ENCODE assay signal across 9 cellular contexts in genomic region chr11:114440971-114441810, GRCh38. TPM values are rescaled to one million over a fixed set of nuclear protein-coding genes. Genes with fewer than 3 reads are reported as not detected.
A peak's percentile ranks its signal among the peaks of the same experiment; 100 is the strongest.
DNase-seq lines count a peak whose midpoint lies in the region; ATAC-seq, FAIRE-seq and TF ChIP-seq lines count a peak whose summit lies in the region.
"Had no signal": no experiment of that assay in that cellular context is flagged by ENCODE, and none has a peak within 500 bp of the region (broad histone marks: within the 10 kb centered on the region; RNA-seq: fewer than 3 reads in every experiment).

No MANE protein-coding gene starts in this region.

- H2AFZ ChIP-seq in HepG2 (ENCODE audit: low read length), result no peak overlapping the region

- TF ChIP-seq CTCF in HepG2 (CRISPR knock-in tag; IDR thresholded peaks at IDR 0.05), result no peak
- TF ChIP-seq CTCF in right lobe of liver (IDR thresholded peaks at IDR 0.05), result no peak
- no peak for TF ChIP-seq CTCF in gastroesophageal sphincter (IDR thresholded peaks at IDR 0.05)
- TF ChIP-seq CTCF in uterus (IDR thresholded peaks at IDR 0.05), result no peak

- 0 out of 2 replicates have a peak, but pooled peaks cover 7% of the 10 kb centered on the region for H4K20me1 ChIP-seq in HepG2 (ENCODE audit: insufficient read depth, low read length)

- POLR2A ChIA-PET in HepG2 (lab: Yijun Ruan, JAX), result no interaction called here

- peaks cover 33% of the 10 kb centered on the region for H3K4me1 ChIP-seq in HepG2 (ENCODE audit: insufficient read depth, low read length)
- peaks cover 0 to 8% (median 2%) of the 10 kb centered on the region in 4 donors for H3K4me1 ChIP-seq in right lobe of liver
- peaks cover 7 to 28% (median 8%) of the 10 kb centered on the region in 3 donors for H3K4me1 ChIP-seq in gastroesophageal sphincter
- H3K4me1 ChIP-seq in uterus, result peaks cover 0 to 4% of the 10 kb centered on the region in 2 donors

- in situ Hi-C loops in HepG2 (cut with HindIII; ENCODE audit: extremely low pct_ligation_motif_present, low pct_unique_long_range_greater_than_20kb), result no loop called here

- no peaks in the 10 kb centered on the region for H3K9me3 ChIP-seq in HepG2 (ENCODE audit: low read length)
- H3K9me3 ChIP-seq in right lobe of liver, result no peaks in the 10 kb centered on the region
- no peaks in the 10 kb centered on the region for H3K9me3 ChIP-seq in gastroesophageal sphincter
- no peaks in the 10 kb centered on the region for H3K9me3 ChIP-seq in uterus

- TF ChIP-seq POLR2A in HepG2 (IDR thresholded peaks at IDR 0.05; ENCODE audit: insufficient read depth in 1 of 2, low read depth in 2 of 2, low read length in 2 of 2) (no peak), right lobe of liver (IDR thresholded peaks at IDR 0.05) (no peak), gastroesophageal sphincter (IDR thresholded peaks at IDR 0.05) (no peak), uterus (IDR thresholded peaks at IDR 0.05) (no peak)

- ATAC-seq in HepG2, result no peak
- no peak for ATAC-seq in right lobe of liver
- ATAC-seq in gastroesophageal sphincter, result no peak
- ATAC-seq: activated CD4-positive, alpha-beta T cell treated with anti-CD3 and anti-CD28 coated beads for 36 hours had no signal

- peaks cover 47% of the 10 kb centered on the region for H3K79me2 ChIP-seq in HepG2 (ENCODE audit: insufficient read depth, low read length)

- H3K36me3 ChIP-seq in HepG2 (replicated peaks in 1 of 2; ENCODE audit: control insufficient read depth in 1 of 2, insufficient read depth in 2 of 2, low read length in 2 of 2) (peaks cover 6% of the 10 kb centered on the region in 2 experiments; a peak in 3 of 5 replicates), right lobe of liver (peaks cover 0 to 9% (median 0%) of the 10 kb centered on the region in 4 donors), gastroesophageal sphincter (peaks cover 0 to 25% of the 10 kb centered on the region in 2 donors), uterus (no peaks in the 10 kb centered on the region)

- H3K27ac ChIP-seq in HepG2 (ENCODE audit: extremely low read length, insufficient read depth, low read length), result no peak overlapping the region
- no peak overlapping the region for H3K27ac ChIP-seq in right lobe of liver
- H3K27ac ChIP-seq in gastroesophageal sphincter, result peak overlapping the region in 3 of 4 donors; percentile 89 to 93 (median 90)
- H3K27ac ChIP-seq in uterus, result peak overlapping the region; percentile 83 to 88
- H3K27ac ChIP-seq in substantia nigra (ENCODE audit: low read depth, low read length, poor library complexity, severe bottlenecking), result no peak overlapping the region

- intact Hi-C loops in HepG2 (cut with micrococcal nuclease; ENCODE audit: unreplicated experiment) (no loop called here), right lobe of liver (cut with DNase I) (no loop called here), uterus (cut with DNase I; ENCODE audit: low total_unique reads) (no loop called here)

- no TSS peak for BruUV-seq in HepG2 (replicated peaks; lab: Mats Ljungman, UMichigan)

- no peak for TF ChIP-seq RAD21 in HepG2 (CRISPR knock-in tag; IDR thresholded peaks at IDR 0.05)

- no peak overlapping the region for H3K9ac ChIP-seq in HepG2 (ENCODE audit: insufficient read depth, low read depth, low read length)

- H3K4me3 ChIP-seq in HepG2 (replicated peaks in 1 of 3; ENCODE audit: insufficient read depth in 1 of 3, low read depth in 2 of 3, low read length in 3 of 3) (peak overlapping the region; percentile 84 to 100 (median 88); a peak in 4 of 6 replicates), right lobe of liver (no peak overlapping the region), gastroesophageal sphincter (peak overlapping the region in 1 of 2 donors; percentile 66), uterus (peak overlapping the region; percentile 75 to 83)

- H3K27me3 ChIP-seq in HepG2 (ENCODE audit: control insufficient read depth in 1 of 2, insufficient read depth in 2 of 2, low read length in 2 of 2), result no peaks in the 10 kb centered on the region; a peak in 1 of 5 replicates
- no peaks in the 10 kb centered on the region for H3K27me3 ChIP-seq in right lobe of liver
- H3K27me3 ChIP-seq in gastroesophageal sphincter, result no peaks in the 10 kb centered on the region
- H3K27me3 ChIP-seq in uterus, result no peaks in the 10 kb centered on the region

- 89% methylated on average over 8 of the region's 8 CpGs for WGBS in HepG2 (ENCODE audit: low lambda C conversion rate)
- 78% methylated on average over 8 of the region's 8 CpGs for WGBS in right lobe of liver (ENCODE audit: insufficient coverage, low coverage, low lambda C conversion rate, missing lambda C conversion rate)
- 55 to 57% methylated on average over 8 of the region's 8 CpGs for WGBS in gastroesophageal sphincter (ENCODE audit: low coverage in 1 of 2), 2 donors

- CTCF ChIA-PET in HepG2 (lab: Yijun Ruan, JAX; ENCODE audit: low intra/inter-chr PET ratio, low total read pairs), result no interaction called here

- DNase-seq in HepG2 (ENCODE audit: low spot score), result peak; percentile 9
- DNase-seq in right lobe of liver, result no peak
- DNase-seq in RPMI8226, result peak; percentile 17
- DNase-seq in uterus, result no peak
- DNase-seq in iPS-NIHi7 (ENCODE audit: extremely low spot score), result no peak
- DNase-seq in pons (ENCODE audit: low spot score), result no peak
- DNase-seq in substantia nigra (lab: John Stamatoyannopoulos, UW), result no peak
- DNase-seq: activated CD4-positive, alpha-beta T cell treated with anti-CD3 and anti-CD28 coated beads for 36 hours had no signal

- no peak for FAIRE-seq in HepG2 (lab: Jason Lieb, UNC)

- peak overlapping the region; percentile 76 for H3K4me2 ChIP-seq in HepG2 (ENCODE audit: low read depth, low read length)

- TF ChIP-seq EP300 in HepG2 (IDR thresholded peaks at IDR 0.05; ENCODE audit: low read depth in 2 of 2, low read length in 2 of 2) (no peak), HepG2 (CRISPR knock-in tag; IDR thresholded peaks at IDR 0.05; ENCODE audit: borderline replicate concordance) (no peak), gastroesophageal sphincter (IDR thresholded peaks at IDR 0.05) (no peak)

RNA-seq across cellular contexts. Expression of gene REXO2, which starts 1.9 kb away (rescaled TPM):
- total RNA-seq in HepG2 (2016; rRNA removed; fragmentation: Illumina TruSeq; extraction: Trizol), result 104 and 111 TPM in 2 replicates
- 32.0 and 35.0 TPM in 2 replicates for total RNA-seq in HepG2 (2016; cell fraction: cytosol; rRNA removed; fragmentation: Illumina TruSeq; extraction: Trizol; ENCODE audit: low read depth)
- total RNA-seq in HepG2 (2016; cell fraction: insoluble cytoplasmic fraction; rRNA removed; fragmentation: Illumina TruSeq; extraction: Trizol), result 102 and 115 TPM in 2 replicates
- total RNA-seq in HepG2 (2016; cell fraction: membrane; rRNA removed; fragmentation: Illumina TruSeq; extraction: Trizol), result 54.9 and 60.7 TPM in 2 replicates
- total RNA-seq in HepG2 (2016; cell fraction: nucleus; rRNA removed; fragmentation: Illumina TruSeq; extraction: Trizol), result 62.8 and 72.9 TPM in 2 replicates
- 79.6 and 95.6 TPM in 2 replicates for polyA plus RNA-seq in HepG2 (2011; rRNA removed)
- 69.5 and 84.2 TPM in 2 replicates for polyA plus RNA-seq in HepG2 (2011; cell fraction: cytosol; rRNA removed)
- polyA plus RNA-seq in HepG2 (2011; cell fraction: nucleus; rRNA removed), result 66.3 and 74.0 TPM in 2 replicates
- 58.5 TPM in 2 replicates for polyA plus RNA-seq in HepG2 (2012)
- polyA plus RNA-seq in HepG2 (2016; cell fraction: cytosol; fragmentation: Illumina TruSeq; extraction: Trizol; ENCODE audit: low read depth), result 25.3 and 31.4 TPM in 2 replicates
- polyA plus RNA-seq in HepG2 (2016; cell fraction: insoluble cytoplasmic fraction; fragmentation: Illumina TruSeq; extraction: Trizol; ENCODE audit: low read depth), result 99.0 and 102 TPM in 2 replicates
- 35.5 and 45.8 TPM in 2 replicates for polyA plus RNA-seq in HepG2 (2016; cell fraction: membrane; fragmentation: Illumina TruSeq; extraction: Trizol; ENCODE audit: low read depth)
- polyA plus RNA-seq in HepG2 (2016; cell fraction: nucleus; fragmentation: Illumina TruSeq; extraction: Trizol; ENCODE audit: insufficient read depth, low read depth), result 85.7 and 105 TPM in 2 replicates
- 14.5 and 18.7 TPM in 2 replicates for polyA minus RNA-seq in HepG2 (2011; rRNA and poly(A)+ RNA removed; ENCODE audit: low replicate concordance)
- polyA minus RNA-seq in HepG2 (2011; cell fraction: cytosol; rRNA and poly(A)+ RNA removed), result 20.2 and 23.3 TPM in 2 replicates
- 63.9 and 66.8 TPM in 2 replicates for polyA minus RNA-seq in HepG2 (2011; cell fraction: nucleus; rRNA and poly(A)+ RNA removed)
- 10 to 100 TPM; 25.8 to 73.9 (median 37.0) TPM for total RNA-seq in right lobe of liver
- total RNA-seq in gastroesophageal sphincter, result 100 to 1,000 TPM in 3 of 4 donors, 10 to 100 TPM in 1; 97.8 to 177 (median 119) TPM
- 100 to 1,000 TPM in 1 of 4 donors, 10 to 100 TPM in 3; 53.8 to 158 (median 84.3) TPM for total RNA-seq in uterus

RNA-seq across cellular contexts. Expression of gene RBM7, which starts 40.7 kb away (rescaled TPM):
- total RNA-seq in HepG2 (2016; rRNA removed; fragmentation: Illumina TruSeq; extraction: Trizol), result 30.5 and 52.6 TPM in 2 replicates
- total RNA-seq in HepG2 (2016; cell fraction: cytosol; rRNA removed; fragmentation: Illumina TruSeq; extraction: Trizol; ENCODE audit: low read depth), result 10.4 and 12.4 TPM in 2 replicates
- total RNA-seq in HepG2 (2016; cell fraction: insoluble cytoplasmic fraction; rRNA removed; fragmentation: Illumina TruSeq; extraction: Trizol), result 30.6 and 50.0 TPM in 2 replicates
- 29.5 and 33.1 TPM in 2 replicates for total RNA-seq in HepG2 (2016; cell fraction: membrane; rRNA removed; fragmentation: Illumina TruSeq; extraction: Trizol)
- total RNA-seq in HepG2 (2016; cell fraction: nucleus; rRNA removed; fragmentation: Illumina TruSeq; extraction: Trizol), result 22.1 and 24.3 TPM in 2 replicates
- 32.2 and 32.3 TPM in 2 replicates for polyA plus RNA-seq in HepG2 (2011; rRNA removed)
- 19.1 and 25.0 TPM in 2 replicates for polyA plus RNA-seq in HepG2 (2011; cell fraction: cytosol; rRNA removed)
- 6.3 and 9.4 TPM in 2 replicates for polyA plus RNA-seq in HepG2 (2011; cell fraction: nucleus; rRNA removed)
- polyA plus RNA-seq in HepG2 (2012), result 34.5 and 46.3 TPM in 2 replicates
- 7.5 and 7.8 TPM in 2 replicates for polyA plus RNA-seq in HepG2 (2016; cell fraction: cytosol; fragmentation: Illumina TruSeq; extraction: Trizol; ENCODE audit: low read depth)
- 50.2 and 59.9 TPM in 2 replicates for polyA plus RNA-seq in HepG2 (2016; cell fraction: insoluble cytoplasmic fraction; fragmentation: Illumina TruSeq; extraction: Trizol; ENCODE audit: low read depth)
- 16.8 and 21.0 TPM in 2 replicates for polyA plus RNA-seq in HepG2 (2016; cell fraction: membrane; fragmentation: Illumina TruSeq; extraction: Trizol; ENCODE audit: low read depth)
- polyA plus RNA-seq in HepG2 (2016; cell fraction: nucleus; fragmentation: Illumina TruSeq; extraction: Trizol; ENCODE audit: insufficient read depth, low read depth), result 19.2 and 19.9 TPM in 2 replicates
- polyA minus RNA-seq in HepG2 (2011; rRNA and poly(A)+ RNA removed; ENCODE audit: low replicate concordance), result 30.6 and 47.3 TPM in 2 replicates
- polyA minus RNA-seq in HepG2 (2011; cell fraction: cytosol; rRNA and poly(A)+ RNA removed), result 44.6 and 63.7 TPM in 2 replicates
- polyA minus RNA-seq in HepG2 (2011; cell fraction: nucleus; rRNA and poly(A)+ RNA removed), result 42.2 and 63.9 TPM in 2 replicates
- total RNA-seq in right lobe of liver, result 10 to 100 TPM; 10.5 to 27.3 (median 15.3) TPM
- 10 to 100 TPM; 16.0 to 31.7 (median 19.2) TPM for total RNA-seq in gastroesophageal sphincter
- total RNA-seq in uterus, result 100 to 1,000 TPM in 1 of 4 donors, 10 to 100 TPM in 3; 12.8 to 107 (median 44.1) TPM

RNA-seq across cellular contexts. Expression of gene C11orf71, which starts 40.9 kb away (rescaled TPM):
- total RNA-seq in HepG2 (2016; rRNA removed; fragmentation: Illumina TruSeq; extraction: Trizol), result 7.1 and 9.4 TPM in 2 replicates
- total RNA-seq in HepG2 (2016; cell fraction: cytosol; rRNA removed; fragmentation: Illumina TruSeq; extraction: Trizol; ENCODE audit: low read depth), result 7.4 and 8.2 TPM in 2 replicates
- 8.0 and 8.3 TPM in 2 replicates for total RNA-seq in HepG2 (2016; cell fraction: insoluble cytoplasmic fraction; rRNA removed; fragmentation: Illumina TruSeq; extraction: Trizol)
- 11.7 and 12.3 TPM in 2 replicates for total RNA-seq in HepG2 (2016; cell fraction: membrane; rRNA removed; fragmentation: Illumina TruSeq; extraction: Trizol)
- total RNA-seq in HepG2 (2016; cell fraction: nucleus; rRNA removed; fragmentation: Illumina TruSeq; extraction: Trizol), result 8.5 and 9.0 TPM in 2 replicates
- polyA plus RNA-seq in HepG2 (2011; rRNA removed), result 7.8 and 9.4 TPM in 2 replicates
- 7.8 and 8.4 TPM in 2 replicates for polyA plus RNA-seq in HepG2 (2011; cell fraction: cytosol; rRNA removed)
- 7.5 and 8.0 TPM in 2 replicates for polyA plus RNA-seq in HepG2 (2011; cell fraction: nucleus; rRNA removed)
- polyA plus RNA-seq in HepG2 (2012), result 5.8 and 8.7 TPM in 2 replicates
- polyA plus RNA-seq in HepG2 (2016; cell fraction: cytosol; fragmentation: Illumina TruSeq; extraction: Trizol; ENCODE audit: low read depth), result 10.7 and 11.4 TPM in 2 replicates
- 9.7 and 10.3 TPM in 2 replicates for polyA plus RNA-seq in HepG2 (2016; cell fraction: insoluble cytoplasmic fraction; fragmentation: Illumina TruSeq; extraction: Trizol; ENCODE audit: low read depth)
- 12.3 and 13.4 TPM in 2 replicates for polyA plus RNA-seq in HepG2 (2016; cell fraction: membrane; fragmentation: Illumina TruSeq; extraction: Trizol; ENCODE audit: low read depth)
- 9.5 and 9.6 TPM in 2 replicates for polyA plus RNA-seq in HepG2 (2016; cell fraction: nucleus; fragmentation: Illumina TruSeq; extraction: Trizol; ENCODE audit: insufficient read depth, low read depth)
- 7.3 and 8.6 TPM in 2 replicates for polyA minus RNA-seq in HepG2 (2011; rRNA and poly(A)+ RNA removed; ENCODE audit: low replicate concordance)
- polyA minus RNA-seq in HepG2 (2011; cell fraction: cytosol; rRNA and poly(A)+ RNA removed), result 2.4 and 3.7 TPM in 2 replicates
- polyA minus RNA-seq in HepG2 (2011; cell fraction: nucleus; rRNA and poly(A)+ RNA removed), result 14.7 and 15.8 TPM in 2 replicates
- 10 to 100 TPM in 3 of 6 experiments, 1 to 10 TPM in 3; 4.9 to 13.4 (median 8.6) TPM for total RNA-seq in right lobe of liver
- 10 to 100 TPM in 1 of 4 donors, 1 to 10 TPM in 3; 4.5 to 12.8 (median 5.3) TPM for total RNA-seq in gastroesophageal sphincter
- 1 to 10 TPM; 3.2 to 5.7 (median 4.8) TPM for total RNA-seq in uterus

Comparison
In these comparisons a context has a peak if more than half of its experiments do, and no peak if none do; other contexts are left out.
1. DNase-seq: peak in HepG2 (single experiment) and RPMI8226 (single experiment); none in right lobe of liver (0 of 3), uterus (0 of 2), iPS-NIHi7 (single experiment), pons (single experiment) and substantia nigra (0 of 49).
2. H3K4me3 ChIP-seq: peak in HepG2 (3 of 3) and uterus (2 of 2); none in right lobe of liver (0 of 3).
3. H3K27ac ChIP-seq: peak in gastroesophageal sphincter (3 of 4) and uterus (2 of 2); none in HepG2 (single experiment), right lobe of liver (0 of 3) and substantia nigra (single experiment).